In the genomic region with DNA sequence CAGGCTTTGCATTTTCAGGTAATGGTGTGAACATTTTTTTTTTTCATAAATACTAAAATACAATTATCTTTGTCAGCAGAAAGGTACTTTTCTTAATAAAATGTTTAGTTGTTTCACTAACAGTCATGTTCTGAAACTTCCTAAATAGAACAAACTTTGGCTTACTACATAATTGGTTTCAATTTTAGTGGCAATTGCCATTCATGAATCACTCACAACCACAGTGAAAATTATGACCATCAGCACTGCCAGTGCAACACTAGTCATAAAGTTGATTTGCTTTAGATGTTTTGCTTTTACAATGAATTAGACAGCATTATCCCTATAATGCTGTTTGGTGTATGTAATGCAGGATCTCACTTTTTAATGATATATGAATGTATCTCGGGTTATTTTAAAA, we compare ENCODE assay signal across 22 cellular contexts.
A peak's percentile ranks its signal among the peaks of the same experiment; 100 is the strongest.
DNase-seq lines count a peak whose midpoint lies in the region; ATAC-seq and TF ChIP-seq lines count a peak whose summit lies in the region.
"Had no signal": no experiment of that assay in that cellular context is flagged by ENCODE, and none has a peak within 500 bp of the region (broad histone marks: within the 10 kb centered on the region; RNA-seq: fewer than 3 reads in every experiment).

No MANE protein-coding gene starts in this region.

- peaks cover 6% of the 10 kb centered on the region for H3K9me3 Mint-ChIP-seq in activated T-helper 17 cell treated with anti-CD3 and anti-CD28 coated beads, Interleukin-2, amount 50 U/mL, for 72 hours
- H3K9me3 Mint-ChIP-seq in naive thymus-derived CD8-positive, alpha-beta T cell = peaks cover 0 to 12% (median 5%) of the 10 kb centered on the region in 9 donors
- H3K9me3 Mint-ChIP-seq in stimulated activated naive CD8-positive, alpha-beta T cell treated with anti-CD3 and anti-CD28 coated beads, Interleukin-15, amount 100 ng/mL, for 72 hours = no peaks in the 10 kb centered on the region

- H3K4me3 ChIP-seq in mammary epithelial cell (replicated peaks in 1 of 3; ENCODE audit: insufficient read depth in 1 of 3, low read depth in 2 of 3, low read length in 3 of 3) (no peak overlapping the region), breast epithelium (no peak overlapping the region)
- H3K4me3 ChIP-seq: Peyer's patch had no signal

- H3K27ac ChIP-seq in mammary epithelial cell (ENCODE audit: insufficient read depth, low read depth, low read length) = no peak overlapping the region
- no peak overlapping the region for H3K27ac ChIP-seq in breast epithelium
- H3K27ac ChIP-seq: Peyer's patch had no signal

- H3K4me1 ChIP-seq in mammary epithelial cell (ENCODE audit: insufficient read depth, low read length) (no peaks in the 10 kb centered on the region), breast epithelium (no peaks in the 10 kb centered on the region)
- H3K4me1 ChIP-seq: Peyer's patch had no signal

- no peaks in the 10 kb centered on the region for H3K36me3 ChIP-seq in mammary epithelial cell (ENCODE audit: insufficient read depth, low read length)
- H3K36me3 ChIP-seq in breast epithelium = no peaks in the 10 kb centered on the region

- H3K27me3 ChIP-seq in mammary epithelial cell (ENCODE audit: insufficient read depth, low read length) = no peaks in the 10 kb centered on the region
- no peaks in the 10 kb centered on the region for H3K27me3 ChIP-seq in breast epithelium
- H3K27me3 ChIP-seq: Peyer's patch had no signal

- WGBS in mammary epithelial cell (ENCODE audit: low coverage, missing lambda C conversion rate) = 80% methylated on average over 1 of the region's 1 CpG

- in situ Hi-C loops in mammary epithelial cell (cut with MboI; ENCODE audit: low sequenced_read_pairs in 2 of 2) = no loop called here

- dilution Hi-C loops in mammary epithelial cell (cut with HindIII; ENCODE audit: low sequenced_read_pairs) = no loop called here

- no peaks in the 10 kb centered on the region for H3K9me3 ChIP-seq in mammary epithelial cell (replicated peaks; ENCODE audit: insufficient read depth, low read length)
- H3K9me3 ChIP-seq in breast epithelium = peaks cover 0 to 17% of the 10 kb centered on the region in 2 donors
- H3K9me3 ChIP-seq: Peyer's patch had no signal

- H3K27me3 Mint-ChIP-seq in activated T-helper 17 cell treated with anti-CD3 and anti-CD28 coated beads, Interleukin-2, amount 50 U/mL, for 72 hours = no peaks in the 10 kb centered on the region
- no peaks in the 10 kb centered on the region for H3K27me3 Mint-ChIP-seq in naive thymus-derived CD8-positive, alpha-beta T cell
- no peaks in the 10 kb centered on the region for H3K27me3 Mint-ChIP-seq in stimulated activated naive CD8-positive, alpha-beta T cell treated with anti-CD3 and anti-CD28 coated beads, Interleukin-15, amount 100 ng/mL, for 72 hours
- H3K27me3 Mint-ChIP-seq: B cell had no signal

- H4K20me1 ChIP-seq in mammary epithelial cell (ENCODE audit: insufficient read depth, low read length) = no peaks in the 10 kb centered on the region

- CTCF ChIA-PET in mammary epithelial cell (lab: Charles Lee; ENCODE audit: low non-redundant PET) = no interaction called here

- H3K36me3 Mint-ChIP-seq in activated T-helper 17 cell treated with anti-CD3 and anti-CD28 coated beads, Interleukin-2, amount 50 U/mL, for 72 hours (ENCODE audit: low read depth) = no peaks in the 10 kb centered on the region
- H3K36me3 Mint-ChIP-seq in naive thymus-derived CD8-positive, alpha-beta T cell = no peaks in the 10 kb centered on the region

- no peaks in the 10 kb centered on the region for H3K79me2 ChIP-seq in mammary epithelial cell (ENCODE audit: insufficient read depth, low read length)

- no peak overlapping the region for H3K4me3 Mint-ChIP-seq in activated T-helper 17 cell treated with anti-CD3 and anti-CD28 coated beads, Interleukin-2, amount 50 U/mL, for 72 hours
- H3K4me3 Mint-ChIP-seq in naive thymus-derived CD8-positive, alpha-beta T cell = no peak overlapping the region
- no peak overlapping the region for H3K4me3 Mint-ChIP-seq in stimulated activated naive CD8-positive, alpha-beta T cell treated with anti-CD3 and anti-CD28 coated beads, Interleukin-15, amount 100 ng/mL, for 72 hours
- H3K4me3 Mint-ChIP-seq: B cell, HFFc6 had no signal

- BruUV-seq in mammary epithelial cell (replicated peaks; lab: Mats Ljungman, UMichigan) = no TSS peak

- POLR2A ChIA-PET in naive thymus-derived CD8-positive, alpha-beta T cell (lab: Charles Lee) = no interaction called here

- intact Hi-C loops in mammary epithelial cell (cut with micrococcal nuclease) = no loop called here
- intact Hi-C loops in breast epithelium (cut with DNase I; ENCODE audit: low total_unique reads) = no loop called here
- intact Hi-C loops in sciatic nerve (cut with DNase I) = no loop called here

- no peaks in the 10 kb centered on the region for H3K4me1 Mint-ChIP-seq in activated T-helper 17 cell treated with anti-CD3 and anti-CD28 coated beads, Interleukin-2, amount 50 U/mL, for 72 hours
- no peaks in the 10 kb centered on the region for H3K4me1 Mint-ChIP-seq in naive thymus-derived CD8-positive, alpha-beta T cell
- no peaks in the 10 kb centered on the region for H3K4me1 Mint-ChIP-seq in stimulated activated naive CD8-positive, alpha-beta T cell treated with anti-CD3 and anti-CD28 coated beads, Interleukin-15, amount 100 ng/mL, for 72 hours
- H3K4me1 Mint-ChIP-seq: B cell had no signal

- no peak overlapping the region for H3K4me2 ChIP-seq in mammary epithelial cell (ENCODE audit: insufficient read depth, low read depth, low read length)

- H3K9ac ChIP-seq in mammary epithelial cell (ENCODE audit: insufficient read depth, low read length) = no peak overlapping the region

- no peak for TF ChIP-seq CTCF in mammary epithelial cell (conservative IDR thresholded peaks at IDR 0.05 in 1 of 2, IDR thresholded peaks at IDR 0.05 in 1 of 2; ENCODE audit: extremely low read depth in 1 of 2, insufficient read depth in 1 of 2, low read depth in 1 of 2, low read length in 2 of 2)
- no peak for TF ChIP-seq CTCF in breast epithelium (IDR thresholded peaks at IDR 0.05)

- peak; percentile 28 for DNase-seq in mammary epithelial cell
- DNase-seq in breast epithelium (ENCODE audit: low spot score in 2 of 2) = no peak
- no peak for DNase-seq in COLO829 (ENCODE audit: low spot score)
- DNase-seq in naive thymus-derived CD8-positive, alpha-beta T cell = no peak
- no peak for DNase-seq in sciatic nerve (ENCODE audit: low spot score)
- DNase-seq in stimulated activated naive CD8-positive, alpha-beta T cell treated with anti-CD3 and anti-CD28 coated beads, Interleukin-15, amount 100 ng/mL, for 72 hours = no peak
- DNase-seq: 8988T; COR-L47; HFFc6; KG1; NCI-H1048; NCI-H1436 treated with DMSO at 0.1 percent for 48 hours; NCI-H2029 treated with DMSO at 0.1 percent for 48 hours; NCI-H2171 treated with DMSO at 0.1 percent for 48 hours; NCI-H446; NCI-H526 treated with DMSO at 0.1 percent for 48 hours; NK-92 treated with Interleukin-12 subunit alpha and Interleukin-12 subunit beta, amount 100 ng/mL, for 24 hours; Peyer's patch had no signal

- H2AFZ ChIP-seq in mammary epithelial cell (ENCODE audit: low read depth, low read length) = no peak overlapping the region

- TF ChIP-seq POLR2A in breast epithelium (IDR thresholded peaks at IDR 0.05) = no peak

- H3K27ac Mint-ChIP-seq in activated T-helper 17 cell treated with anti-CD3 and anti-CD28 coated beads, Interleukin-2, amount 50 U/mL, for 72 hours = no peak overlapping the region
- H3K27ac Mint-ChIP-seq in naive thymus-derived CD8-positive, alpha-beta T cell = no peak overlapping the region
- no peak overlapping the region for H3K27ac Mint-ChIP-seq in stimulated activated naive CD8-positive, alpha-beta T cell treated with anti-CD3 and anti-CD28 coated beads, Interleukin-15, amount 100 ng/mL, for 72 hours
- H3K27ac Mint-ChIP-seq: B cell, HFFc6 had no signal

- ATAC-seq in HG03432 (IDR thresholded peaks at IDR 0.05; ENCODE audit: unreplicated experiment) (peak; percentile 64), sciatic nerve (no peak)
- peak; percentile 29 for ATAC-seq in activated T-helper 17 cell treated with anti-CD3 and anti-CD28 coated beads, Interleukin-2, amount 50 U/mL, for 72 hours (replicated peaks)
- ATAC-seq in naive thymus-derived CD8-positive, alpha-beta T cell = no peak
- ATAC-seq in stimulated activated naive CD8-positive, alpha-beta T cell treated with anti-CD3 and anti-CD28 coated beads, Interleukin-15, amount 100 ng/mL, for 72 hours = no peak
- ATAC-seq: Right ventricle myocardium inferior had no signal

Comparison
In these comparisons a context has a peak if more than half of its experiments do, and no peak if none do; other contexts are left out.
1. ATAC-seq: peak in HG03432 (single experiment) and activated T-helper 17 cell treated with anti-CD3 and anti-CD28 coated beads, Interleukin-2, amount 50 U/mL, for 72 hours (single experiment); none in naive thymus-derived CD8-positive, alpha-beta T cell (0 of 2), sciatic nerve (single experiment) and stimulated activated naive CD8-positive, alpha-beta T cell treated with anti-CD3 and anti-CD28 coated beads, Interleukin-15, amount 100 ng/mL, for 72 hours (single experiment).